Comparison of ENCODE assay signal across 14 cellular contexts in the genomic region with DNA sequence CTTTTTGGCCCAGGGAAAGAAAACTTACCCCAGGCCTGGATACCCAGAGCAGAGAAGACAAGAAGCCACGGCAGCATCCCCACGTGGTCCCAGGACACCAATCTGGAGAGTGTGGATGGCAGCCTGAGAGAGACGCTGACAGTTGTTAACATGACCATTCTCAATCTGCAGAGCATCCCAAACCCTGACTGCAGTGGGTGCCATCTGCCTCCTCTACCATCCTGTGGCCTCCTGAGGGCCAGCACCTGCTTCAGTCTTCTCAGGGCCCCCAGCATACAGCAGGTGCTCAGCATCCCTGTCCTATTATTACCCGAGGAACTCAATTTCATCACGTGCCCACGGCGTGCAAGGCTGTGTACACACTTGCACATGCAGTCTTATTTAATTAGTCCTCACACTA. TPM values are rescaled to one million over a fixed set of nuclear protein-coding genes. Genes with fewer than 3 reads are reported as not detected.
"Had no signal": no experiment of that assay in that cellular context is flagged by ENCODE, and none has a peak within 500 bp of the region (broad histone marks: within the 10 kb centered on the region; RNA-seq: fewer than 3 reads in every experiment).

No MANE protein-coding gene starts in this region.

- H3K36me3 ChIP-seq: neutrophil, stomach, uterus had no signal

- H3K27ac Mint-ChIP-seq: activated CD4-positive, alpha-beta T cell treated with anti-CD3 and anti-CD28 coated beads for 36 hours; activated naive CD4-positive, alpha-beta T cell treated with anti-CD3 and anti-CD28 coated beads, Interleukin-2, amount 50 U/mL, for 24 hours; dendritic cell treated with granulocyte-macrophage colony-stimulating factor and Interleukin-4, amounts not matched to agents 40 ng/mL and 50 ng/mL, for 4 days; progenitor cell of endocrine pancreas had no signal

- H3K36me3 Mint-ChIP-seq: activated naive CD4-positive, alpha-beta T cell treated with anti-CD3 and anti-CD28 coated beads, Interleukin-2, amount 50 U/mL, for 24 hours; naive thymus-derived CD8-positive, alpha-beta T cell had no signal

- H3K4me3 ChIP-seq: stomach, uterus had no signal

- ATAC-seq: activated CD4-positive, alpha-beta T cell treated with anti-CD3 and anti-CD28 coated beads for 36 hours; naive thymus-derived CD8-positive, alpha-beta T cell; right cardiac atrium had no signal

- H3K9me3 Mint-ChIP-seq: activated naive CD4-positive, alpha-beta T cell treated with anti-CD3 and anti-CD28 coated beads, Interleukin-2, amount 50 U/mL, for 24 hours; dendritic cell treated with granulocyte-macrophage colony-stimulating factor and Interleukin-4, amounts not matched to agents 40 ng/mL and 50 ng/mL, for 4 days; naive thymus-derived CD8-positive, alpha-beta T cell had no signal

- DNase-seq: activated CD4-positive, alpha-beta T cell treated with anti-CD3 and anti-CD28 coated beads for 36 hours; activated T-cell treated with anti-CD3 and anti-CD28 coated beads, Interleukin-2, amount 50 U/mL, for 1 hour; central memory CD4-positive, alpha-beta T cell; erythroblast; mammary epithelial cell; naive thymus-derived CD8-positive, alpha-beta T cell; right cardiac atrium; stomach; uterus had no signal

- H3K27ac ChIP-seq: neutrophil, stomach, uterus had no signal

- H3K27me3 ChIP-seq: neutrophil had no signal

- H3K4me3 Mint-ChIP-seq: activated CD4-positive, alpha-beta T cell treated with anti-CD3 and anti-CD28 coated beads for 36 hours; activated naive CD4-positive, alpha-beta T cell treated with anti-CD3 and anti-CD28 coated beads, Interleukin-2, amount 50 U/mL, for 24 hours; dendritic cell treated with granulocyte-macrophage colony-stimulating factor and Interleukin-4, amounts not matched to agents 40 ng/mL and 50 ng/mL, for 4 days; naive thymus-derived CD8-positive, alpha-beta T cell had no signal

- H3K4me1 ChIP-seq: uterus had no signal

- H3K9me3 ChIP-seq: neutrophil, stomach, uterus had no signal

RNA-seq across cellular contexts. Expression of gene PGLYRP4, which starts 0.8 kb away (rescaled TPM):
- total RNA-seq: mononuclear cell; naive thymus-derived CD8-positive, alpha-beta T cell; progenitor cell of endocrine pancreas; right cardiac atrium; stomach; uterus had no signal

RNA-seq across cellular contexts. Expression of gene S100A9, which starts 9.8 kb away (rescaled TPM):
- total RNA-seq: activated CD4-positive, alpha-beta T cell treated with anti-CD3 and anti-CD28 coated beads for 36 hours had no signal

RNA-seq across cellular contexts. Expression of gene S100A12, which starts 27.6 kb away (rescaled TPM):
- total RNA-seq: activated CD4-positive, alpha-beta T cell treated with anti-CD3 and anti-CD28 coated beads for 36 hours; naive thymus-derived CD8-positive, alpha-beta T cell; progenitor cell of endocrine pancreas had no signal

RNA-seq across cellular contexts. Expression of gene PGLYRP3, which starts 35.1 kb away (rescaled TPM):
- total RNA-seq: activated CD4-positive, alpha-beta T cell treated with anti-CD3 and anti-CD28 coated beads for 36 hours; mononuclear cell; naive thymus-derived CD8-positive, alpha-beta T cell; progenitor cell of endocrine pancreas; right cardiac atrium; stomach; uterus had no signal

RNA-seq across cellular contexts. Expression of gene S100A8, which starts 43.0 kb away (rescaled TPM):
- total RNA-seq: activated CD4-positive, alpha-beta T cell treated with anti-CD3 and anti-CD28 coated beads for 36 hours; naive thymus-derived CD8-positive, alpha-beta T cell; progenitor cell of endocrine pancreas had no signal
